13 cellular contexts compared by ENCODE assay signal in genomic region chr18:79599503-79599931, GRCh38.
DNase-seq lines count a peak whose midpoint lies in the region; ATAC-seq and TF ChIP-seq lines count a peak whose summit lies in the region.
"Had no signal": no experiment of that assay in that cellular context is flagged by ENCODE, and none has a peak within 500 bp of the region (broad histone marks: within the 10 kb centered on the region; RNA-seq: fewer than 3 reads in every experiment).

No MANE protein-coding gene starts in this region.

- TF ChIP-seq CTCF in RWPE2 (IDR thresholded peaks at IDR 0.05; ENCODE audit: poor library complexity, severe bottlenecking), result no peak
- TF ChIP-seq CTCF in foreskin keratinocyte (conservative IDR thresholded peaks at IDR 0.05), result no peak

- no peaks in the 10 kb centered on the region for H3K4me1 Mint-ChIP-seq in stimulated activated effector memory CD8-positive, alpha-beta T cell treated with anti-CD3 and anti-CD28 coated beads, Interleukin-12 subunit alpha, Interleukin-12 subunit beta, amount 100 ng/mL, for 72 hours

- no peak overlapping the region for H3K4me3 ChIP-seq in RWPE2 (ENCODE audit: severe bottlenecking)

- H3K4me1 ChIP-seq in RWPE2 (ENCODE audit: insufficient read depth, poor library complexity, severe bottlenecking) (peaks cover 7% of the 10 kb centered on the region), foreskin keratinocyte (no peaks in the 10 kb centered on the region)

- no peaks in the 10 kb centered on the region for H3K9me3 ChIP-seq in RWPE2 (ENCODE audit: severe bottlenecking)
- H3K9me3 ChIP-seq: neutrophil had no signal

- peaks cover 26% of the 10 kb centered on the region for H3K27me3 ChIP-seq in RWPE2 (ENCODE audit: insufficient read depth, poor library complexity, severe bottlenecking)
- H3K27me3 ChIP-seq in foreskin keratinocyte, result peaks cover 20% of the 10 kb centered on the region

- no peaks in the 10 kb centered on the region for H3K36me3 ChIP-seq in RWPE2 (ENCODE audit: low read depth)
- H3K36me3 ChIP-seq: neutrophil had no signal

- peak; percentile 93 for ATAC-seq in RWPE2 (ENCODE audit: low read depth)
- ATAC-seq in foreskin keratinocyte, result no peak
- no peak for ATAC-seq in stimulated activated effector memory CD8-positive, alpha-beta T cell treated with anti-CD3 and anti-CD28 coated beads, Interleukin-12 subunit alpha, Interleukin-12 subunit beta, amount 100 ng/mL, for 72 hours
- no peak for ATAC-seq in GM21576 (IDR thresholded peaks at IDR 0.05; ENCODE audit: unreplicated experiment)

- H3K27ac ChIP-seq in RWPE2 (ENCODE audit: poor library complexity, severe bottlenecking) (no peak overlapping the region), foreskin keratinocyte (no peak overlapping the region)
- H3K27ac ChIP-seq: neutrophil had no signal

- no peak overlapping the region for H3K27ac Mint-ChIP-seq in stimulated activated effector memory CD8-positive, alpha-beta T cell treated with anti-CD3 and anti-CD28 coated beads, Interleukin-12 subunit alpha, Interleukin-12 subunit beta, amount 100 ng/mL, for 72 hours
- H3K27ac Mint-ChIP-seq: stimulated activated naive CD8-positive, alpha-beta T cell treated with anti-CD3 and anti-CD28 coated beads, Interleukin-15, Interleukin-2, amounts not matched to agents 100 ng/mL and 50 ng/mL, for 24 hours had no signal

- H3K4me3 Mint-ChIP-seq in stimulated activated effector memory CD8-positive, alpha-beta T cell treated with anti-CD3 and anti-CD28 coated beads, Interleukin-12 subunit alpha, Interleukin-12 subunit beta, amount 100 ng/mL, for 72 hours, result no peak overlapping the region
- H3K4me3 Mint-ChIP-seq: stimulated activated naive CD8-positive, alpha-beta T cell treated with anti-CD3 and anti-CD28 coated beads, Interleukin-15, Interleukin-2, amounts not matched to agents 100 ng/mL and 50 ng/mL, for 24 hours had no signal

- H3K36me3 Mint-ChIP-seq in stimulated activated effector memory CD8-positive, alpha-beta T cell treated with anti-CD3 and anti-CD28 coated beads, Interleukin-12 subunit alpha, Interleukin-12 subunit beta, amount 100 ng/mL, for 72 hours, result no peaks in the 10 kb centered on the region

- DNase-seq in GM04503 (ENCODE audit: low read depth) (peak; percentile 58), RWPE2 (ENCODE audit: low spot score) (peak; percentile 43), foreskin keratinocyte (peak; percentile 30 to 54), renal cortical epithelial cell (ENCODE audit: low read depth) (peak; percentile 40), SK-N-DZ (ENCODE audit: low spot score) (no peak)
- DNase-seq in stimulated activated effector memory CD8-positive, alpha-beta T cell treated with anti-CD3 and anti-CD28 coated beads, Interleukin-12 subunit alpha, Interleukin-12 subunit beta, amount 100 ng/mL, for 72 hours (ENCODE audit: low spot score in 2 of 2), result no peak
- DNase-seq: GOT3; NCI-H1092 treated with DMSO at 0.1 percent for 48 hours; NCI-H510A; stimulated activated CD4-positive, alpha-beta T cell treated with anti-CD3 and anti-CD28 coated beads, Interleukin-2, amount 100 ng/mL, for 48 hours had no signal

- no peaks in the 10 kb centered on the region for H3K9me3 Mint-ChIP-seq in stimulated activated effector memory CD8-positive, alpha-beta T cell treated with anti-CD3 and anti-CD28 coated beads, Interleukin-12 subunit alpha, Interleukin-12 subunit beta, amount 100 ng/mL, for 72 hours
- H3K9me3 Mint-ChIP-seq: stimulated activated naive CD8-positive, alpha-beta T cell treated with anti-CD3 and anti-CD28 coated beads, Interleukin-15, Interleukin-2, amounts not matched to agents 100 ng/mL and 50 ng/mL, for 24 hours had no signal

Comparison
In these comparisons a context has a peak if more than half of its experiments do, and no peak if none do; other contexts are left out.
1. DNase-seq: peak in GM04503 (single experiment), RWPE2 (single experiment), foreskin keratinocyte (2 of 2) and renal cortical epithelial cell (single experiment); none in stimulated activated effector memory CD8-positive, alpha-beta T cell treated with anti-CD3 and anti-CD28 coated beads, Interleukin-12 subunit alpha, Interleukin-12 subunit beta, amount 100 ng/mL, for 72 hours (0 of 2) and SK-N-DZ (single experiment).